8 cellular contexts compared by ENCODE assay signal in the genomic region with DNA sequence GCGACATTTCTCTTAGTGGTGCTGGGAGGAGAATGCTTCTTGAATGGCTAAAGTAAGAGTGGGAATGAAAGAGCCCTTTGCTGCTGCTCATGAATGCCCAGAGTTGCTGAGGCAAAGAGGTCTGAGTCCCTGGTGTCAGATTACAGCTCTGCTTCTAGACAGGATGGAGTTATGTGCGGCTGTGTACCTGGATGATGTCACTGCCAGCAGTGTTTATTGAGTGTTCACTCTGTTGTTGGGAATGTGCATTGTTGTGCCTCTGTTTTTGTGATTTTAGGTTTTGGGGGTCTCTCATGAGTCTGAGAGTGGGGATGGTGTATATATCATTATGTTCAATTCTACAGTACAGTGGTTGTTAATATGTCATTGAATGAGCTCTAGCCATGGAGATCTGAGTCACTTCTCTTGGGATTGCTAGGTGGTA. TPM values are rescaled to one million over a fixed set of nuclear protein-coding genes. Genes with fewer than 3 reads are reported as not detected.
DNase-seq lines count a peak whose midpoint lies in the region; ATAC-seq and TF ChIP-seq lines count a peak whose summit lies in the region.

No MANE protein-coding gene starts in this region.

- H3K4me3 Mint-ChIP-seq in activated T-cell treated with anti-CD3 and anti-CD28 coated beads, Interleukin-2, amount 50 U/mL, for 4 hours: peak overlapping the region; percentile 94
- peak overlapping the region; percentile 95 for H3K4me3 Mint-ChIP-seq in central memory CD8-positive, alpha-beta T cell
- peak overlapping the region; percentile 97 for H3K4me3 Mint-ChIP-seq in neural crest cell

- peak overlapping the region; percentile 100 for H3K27ac Mint-ChIP-seq in central memory CD8-positive, alpha-beta T cell (ENCODE audit: low read depth)
- peak overlapping the region; percentile 52 for H3K27ac Mint-ChIP-seq in neural crest cell (ENCODE audit: unreplicated experiment)

- peaks cover 17% of the 10 kb centered on the region for H3K36me3 Mint-ChIP-seq in activated T-cell treated with anti-CD3 and anti-CD28 coated beads, Interleukin-2, amount 50 U/mL, for 4 hours (ENCODE audit: insufficient read depth)
- peaks cover 56% of the 10 kb centered on the region for H3K36me3 Mint-ChIP-seq in central memory CD8-positive, alpha-beta T cell (ENCODE audit: insufficient read depth)
- peaks cover 6% of the 10 kb centered on the region for H3K36me3 Mint-ChIP-seq in neural crest cell (ENCODE audit: low read depth)

- no peak for DNase-seq in activated T-cell treated with anti-CD3 and anti-CD28 coated beads, Interleukin-2, amount 50 U/mL, for 4 hours
- no peak for DNase-seq in activated T-cell treated with anti-CD3 and anti-CD28 coated beads, Interleukin-2, amount 50 U/mL, for 48 hours
- peak; percentile 82 for DNase-seq in NCI-H748 treated with DMSO at 0.1 percent for 48 hours (lab: John Stamatoyannopoulos, UW)
- no peak for DNase-seq in central memory CD8-positive, alpha-beta T cell (ENCODE audit: low spot score in 2 of 2)
- no peak for DNase-seq in neural crest cell (ENCODE audit: low read depth, low spot score)
- no peak for DNase-seq in effector CD4-positive, alpha-beta T cell
- no peak for DNase-seq in T1000 (lab: John Stamatoyannopoulos, UW)

- no peaks in the 10 kb centered on the region for H3K27me3 Mint-ChIP-seq in activated T-cell treated with anti-CD3 and anti-CD28 coated beads, Interleukin-2, amount 50 U/mL, for 4 hours (ENCODE audit: low read depth)
- H3K27me3 Mint-ChIP-seq in central memory CD8-positive, alpha-beta T cell: no peaks in the 10 kb centered on the region
- H3K27me3 Mint-ChIP-seq in neural crest cell (ENCODE audit: low read depth): peaks cover 2% of the 10 kb centered on the region

- H3K9me3 Mint-ChIP-seq in activated T-cell treated with anti-CD3 and anti-CD28 coated beads, Interleukin-2, amount 50 U/mL, for 4 hours: no peaks in the 10 kb centered on the region
- H3K9me3 Mint-ChIP-seq in central memory CD8-positive, alpha-beta T cell: no peaks in the 10 kb centered on the region
- no peaks in the 10 kb centered on the region for H3K9me3 Mint-ChIP-seq in neural crest cell

- no peak for ATAC-seq in activated T-cell treated with anti-CD3 and anti-CD28 coated beads, Interleukin-2, amount 50 U/mL, for 4 hours
- ATAC-seq in central memory CD8-positive, alpha-beta T cell (replicated peaks; ENCODE audit: extremely low read depth, poor library complexity, severe bottlenecking): no peak
- ATAC-seq in HG02610 (IDR thresholded peaks at IDR 0.05; ENCODE audit: unreplicated experiment): no peak

- no peak for TF ChIP-seq CTCF in neural crest cell (conservative IDR thresholded peaks at IDR 0.05)

- peaks cover 65% of the 10 kb centered on the region for H3K4me1 Mint-ChIP-seq in activated T-cell treated with anti-CD3 and anti-CD28 coated beads, Interleukin-2, amount 50 U/mL, for 4 hours (ENCODE audit: low read depth)
- H3K4me1 Mint-ChIP-seq in central memory CD8-positive, alpha-beta T cell: peaks cover 76% of the 10 kb centered on the region
- H3K4me1 Mint-ChIP-seq in neural crest cell: peaks cover 54% of the 10 kb centered on the region

RNA-seq across cellular contexts. Expression of a gene that starts 2.7 kb away (rescaled TPM):
- total RNA-seq in activated T-cell treated with anti-CD3 and anti-CD28 coated beads, Interleukin-2, amount 50 U/mL, for 4 hours: 10 to 100 TPM in 2 of 3 donors, 1 to 10 TPM in 1; 9.5 to 12.8 (median 12.5) TPM
- 15.7 and 16.6 TPM in 2 replicates for total RNA-seq in neural crest cell
